10 cellular contexts compared by ENCODE assay signal in the genomic region with DNA sequence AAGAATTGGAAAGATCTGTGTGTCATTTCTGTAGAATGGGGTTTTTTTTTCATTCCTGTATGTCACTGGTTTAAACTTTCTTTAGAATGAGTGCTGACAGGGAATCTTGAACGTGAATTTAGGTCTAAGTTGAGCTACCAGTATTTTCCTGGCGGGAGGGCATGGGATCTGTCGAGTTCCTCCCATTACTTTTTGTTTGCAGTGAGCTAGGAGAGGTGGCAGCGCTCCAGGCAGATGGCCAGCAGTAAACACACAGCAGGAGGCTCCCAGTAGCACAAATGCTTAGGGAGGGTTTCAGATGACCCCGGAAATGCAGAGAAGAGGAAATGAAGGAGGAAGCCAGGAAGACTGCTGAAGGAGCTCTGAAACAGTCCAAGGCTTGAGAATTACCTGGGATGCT.
A peak's percentile ranks its signal among the peaks of the same experiment; 100 is the strongest.
DNase-seq lines count a peak whose midpoint lies in the region; ATAC-seq and TF ChIP-seq lines count a peak whose summit lies in the region.
"Had no signal": no experiment of that assay in that cellular context is flagged by ENCODE, and none has a peak within 500 bp of the region (broad histone marks: within the 10 kb centered on the region; RNA-seq: fewer than 3 reads in every experiment).

No MANE protein-coding gene starts in this region.

- no peak for ATAC-seq in HG03025 (IDR thresholded peaks at IDR 0.05; ENCODE audit: low FRiP score, unreplicated experiment)
- ATAC-seq: activated T-cell treated with anti-CD3 and anti-CD28 coated beads, Interleukin-2, amount 50 U/mL, for 72 hours had no signal

- H3K9me3 ChIP-seq in skeletal muscle tissue (ENCODE audit: control insufficient read depth in 3 of 3, low read length in 3 of 3), result no peaks in the 10 kb centered on the region
- H3K9me3 ChIP-seq: esophagus squamous epithelium had no signal

- H3K27ac Mint-ChIP-seq in type B pancreatic cell, result no peak overlapping the region
- H3K27ac Mint-ChIP-seq: activated T-cell treated with anti-CD3 and anti-CD28 coated beads, Interleukin-2, amount 50 U/mL, for 72 hours; progenitor cell of endocrine pancreas had no signal

- peaks cover 8% of the 10 kb centered on the region for H3K4me1 Mint-ChIP-seq in type B pancreatic cell (ENCODE audit: unreplicated experiment)

- peak; percentile 26 for DNase-seq in HuH-7 (ENCODE audit: low spot score)
- DNase-seq in NCI-H748 (lab: John Stamatoyannopoulos, UW; ENCODE audit: unreplicated experiment), result peak; percentile 51
- peak; percentile 24 for DNase-seq in fibroblast of the conjunctiva (ENCODE audit: low read depth)
- no peak for DNase-seq in type B pancreatic cell (ENCODE audit: extremely low spot score, unreplicated experiment)
- DNase-seq in HPDE6-E6E7 (ENCODE audit: extremely low spot score), result no peak
- DNase-seq: activated T-cell treated with anti-CD3 and anti-CD28 coated beads, Interleukin-2, amount 50 U/mL, for 72 hours; esophagus squamous epithelium had no signal

- no peaks in the 10 kb centered on the region for H3K27me3 Mint-ChIP-seq in type B pancreatic cell
- H3K27me3 Mint-ChIP-seq: progenitor cell of endocrine pancreas had no signal

- no peak for TF ChIP-seq CTCF in type B pancreatic cell (conservative IDR thresholded peaks at IDR 0.05)

- H3K4me3 Mint-ChIP-seq in type B pancreatic cell, result no peak overlapping the region
- H3K4me3 Mint-ChIP-seq: activated T-cell treated with anti-CD3 and anti-CD28 coated beads, Interleukin-2, amount 50 U/mL, for 72 hours had no signal

- H3K4me3 ChIP-seq in skeletal muscle tissue (ENCODE audit: low read length in 3 of 3), result peak overlapping the region in 1 of 3 donors; percentile 11
- H3K4me3 ChIP-seq: esophagus squamous epithelium had no signal

- no peaks in the 10 kb centered on the region for H3K36me3 Mint-ChIP-seq in type B pancreatic cell

- no peaks in the 10 kb centered on the region for H3K27me3 ChIP-seq in skeletal muscle tissue (ENCODE audit: control insufficient read depth in 3 of 3, insufficient read depth in 3 of 3, low read length in 3 of 3)
- H3K27me3 ChIP-seq: esophagus squamous epithelium had no signal

- H3K4me1 ChIP-seq in skeletal muscle tissue (ENCODE audit: control insufficient read depth in 3 of 3, insufficient read depth in 3 of 3, low read length in 3 of 3), result peaks cover 10 to 12% (median 12%) of the 10 kb centered on the region in 3 donors
- H3K4me1 ChIP-seq: esophagus squamous epithelium had no signal

- H3K27ac ChIP-seq in skeletal muscle tissue (ENCODE audit: low read depth, low read length), result peak overlapping the region; percentile 50
- H3K27ac ChIP-seq: esophagus squamous epithelium had no signal

- no peaks in the 10 kb centered on the region for H3K9me3 Mint-ChIP-seq in type B pancreatic cell
- H3K9me3 Mint-ChIP-seq: activated T-cell treated with anti-CD3 and anti-CD28 coated beads, Interleukin-2, amount 50 U/mL, for 72 hours had no signal

- peaks cover 0 to 10% (median 8%) of the 10 kb centered on the region in 3 donors for H3K36me3 ChIP-seq in skeletal muscle tissue (ENCODE audit: control insufficient read depth in 3 of 3, insufficient read depth in 3 of 3, low read length in 3 of 3)
- H3K36me3 ChIP-seq: esophagus squamous epithelium had no signal

- H3K9ac ChIP-seq in skeletal muscle tissue (ENCODE audit: low read depth in 1 of 3, low read length in 3 of 3), result peak overlapping the region in 1 of 3 donors; percentile 8

Comparison
In these comparisons a context has a peak if more than half of its experiments do, and no peak if none do; other contexts are left out.
1. DNase-seq: peak in HuH-7 (single experiment), NCI-H748 (single experiment) and fibroblast of the conjunctiva (single experiment); none in type B pancreatic cell (single experiment) and HPDE6-E6E7 (single experiment).